Comparison of ENCODE assay signal across 1 cellular context in the genomic region with DNA sequence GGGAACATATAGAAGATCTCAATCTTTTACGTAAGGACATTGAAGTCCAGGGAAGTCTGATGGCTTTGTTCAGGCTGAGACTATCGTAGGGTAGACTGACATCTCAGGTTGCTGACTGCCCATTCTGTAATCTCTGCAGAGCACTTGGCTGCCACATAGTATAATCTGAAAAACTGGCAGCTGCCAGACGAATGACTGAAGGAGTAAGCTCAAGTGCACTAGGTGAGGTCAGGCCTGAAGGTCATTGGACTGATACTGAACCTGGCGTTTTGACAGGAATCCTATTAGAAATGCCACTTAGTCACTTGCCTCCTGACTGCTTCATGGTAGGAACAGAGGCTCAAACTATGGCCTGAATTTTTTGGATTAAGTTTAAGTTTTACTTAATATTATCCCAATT.
TF ChIP-seq lines count a peak whose summit lies in the region.

No MANE protein-coding gene starts in this region.

TF ChIP-seq in IMR-90, 13 proteins besides CTCF, POLR2A, EP300 and RAD21:
- no peak for TF ChIP-seq SMC3 (IDR thresholded peaks at IDR 0.05; ENCODE audit: low read depth, low read length)
- no peak for TF ChIP-seq RFX5 (IDR thresholded peaks at IDR 0.05; ENCODE audit: low read depth, low read length)
- no peak for TF ChIP-seq CHD1 (IDR thresholded peaks at IDR 0.05; ENCODE audit: low read depth, low read length)
